In the genomic region with DNA sequence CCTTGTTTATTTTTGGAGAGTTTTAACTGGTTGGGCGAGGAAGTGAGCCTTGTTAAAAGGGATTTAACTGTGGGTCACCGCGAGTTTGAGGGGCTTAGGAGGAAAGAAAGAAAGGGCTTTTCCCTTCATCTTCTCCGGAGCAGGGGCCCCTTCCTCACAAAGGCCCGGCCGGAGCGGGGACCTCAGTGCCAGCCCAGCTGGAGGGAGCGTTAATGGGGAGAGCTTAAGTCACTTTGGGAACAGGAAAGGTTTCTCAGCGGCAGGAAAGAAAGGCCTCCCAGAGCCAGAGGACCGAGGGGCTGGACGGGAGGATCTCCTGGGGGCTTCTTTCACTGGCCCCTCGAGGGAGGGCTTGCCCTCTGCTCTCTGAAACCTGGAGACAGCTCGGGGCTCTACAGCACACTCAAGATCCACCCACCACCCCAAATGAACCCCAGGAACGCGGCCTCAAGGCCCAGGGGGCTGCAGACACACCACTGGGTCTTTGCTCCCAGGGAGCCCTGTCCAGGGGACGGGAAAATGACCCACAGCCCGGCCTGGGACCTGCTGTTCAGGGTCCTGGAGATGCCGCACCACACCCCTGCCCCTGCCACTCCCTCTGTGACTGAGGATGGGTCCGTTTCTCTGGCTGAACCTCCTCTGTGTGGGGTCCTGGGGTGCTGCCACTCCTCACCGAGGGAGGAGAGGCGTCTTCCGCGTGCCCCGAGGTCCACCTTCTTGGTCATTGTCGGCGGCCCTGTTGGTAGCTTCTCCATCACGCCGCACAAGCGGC, we compare ENCODE assay signal across 19 cellular contexts.
A peak's percentile ranks its signal among the peaks of the same experiment; 100 is the strongest.
DNase-seq lines count a peak whose midpoint lies in the region; ATAC-seq and TF ChIP-seq lines count a peak whose summit lies in the region.
"Had no signal": no experiment of that assay in that cellular context is flagged by ENCODE, and none has a peak within 500 bp of the region (broad histone marks: within the 10 kb centered on the region; RNA-seq: fewer than 3 reads in every experiment).

No MANE protein-coding gene starts in this region.

- H3K9me3 ChIP-seq in suprapubic skin = no peaks in the 10 kb centered on the region
- H3K9me3 ChIP-seq: prostate gland had no signal

- H3K4me1 ChIP-seq in suprapubic skin = peaks cover 7% of the 10 kb centered on the region

- H3K27ac ChIP-seq in coronary artery (no peak overlapping the region), suprapubic skin (no peak overlapping the region), caudate nucleus (ENCODE audit: low read depth, low read length) (no peak overlapping the region)
- H3K27ac ChIP-seq: 22Rv1, prostate gland had no signal

- TF ChIP-seq CTCF in coronary artery (IDR thresholded peaks at IDR 0.05) = no peak
- TF ChIP-seq CTCF in suprapubic skin (IDR thresholded peaks at IDR 0.05) = no peak

- no peak overlapping the region for H3K27ac Mint-ChIP-seq in naive thymus-derived CD8-positive, alpha-beta T cell
- H3K27ac Mint-ChIP-seq in activated CD4-positive, alpha-beta memory T cell treated with anti-CD3 and anti-CD28 coated beads for 36 hours = no peak overlapping the region
- H3K27ac Mint-ChIP-seq: HFFc6; naive thymus-derived CD4-positive, alpha-beta T cell; stimulated activated naive CD8-positive, alpha-beta T cell treated with anti-CD3 and anti-CD28 coated beads, Interleukin-15, amount 100 ng/mL, for 72 hours had no signal

- H3K27me3 ChIP-seq in suprapubic skin = peaks cover 7% of the 10 kb centered on the region

- POLR2A ChIA-PET in naive thymus-derived CD8-positive, alpha-beta T cell (lab: Charles Lee) = no interaction called here
- POLR2A ChIA-PET in activated CD4-positive, alpha-beta memory T cell treated with anti-CD3 and anti-CD28 coated beads for 36 hours (lab: Charles Lee) = no interaction called here

- H3K4me1 Mint-ChIP-seq in naive thymus-derived CD8-positive, alpha-beta T cell = peaks cover 0 to 5% (median 0%) of the 10 kb centered on the region in 4 donors
- no peaks in the 10 kb centered on the region for H3K4me1 Mint-ChIP-seq in activated CD4-positive, alpha-beta memory T cell treated with anti-CD3 and anti-CD28 coated beads for 36 hours (ENCODE audit: low read depth)
- H3K4me1 Mint-ChIP-seq: naive thymus-derived CD4-positive, alpha-beta T cell; stimulated activated naive CD8-positive, alpha-beta T cell treated with anti-CD3 and anti-CD28 coated beads, Interleukin-15, amount 100 ng/mL, for 72 hours had no signal

- DNase-seq in DMS 273 (lab: John Stamatoyannopoulos, UW; ENCODE audit: unreplicated experiment) (peak; percentile 16), DMS 273 treated with DMSO at 0.1 percent for 48 hours (lab: John Stamatoyannopoulos, UW) (no peak), coronary artery (ENCODE audit: low spot score) (peak; percentile 60), mesenteric fat pad (ENCODE audit: low spot score) (peak; percentile 73), suprapubic skin (ENCODE audit: low spot score in 2 of 2) (peak; percentile 44 to 63), caudate nucleus (lab: John Stamatoyannopoulos, UW) (no peak)
- no peak for DNase-seq in naive thymus-derived CD8-positive, alpha-beta T cell
- no peak for DNase-seq in activated CD4-positive, alpha-beta memory T cell treated with anti-CD3 and anti-CD28 coated beads for 36 hours
- DNase-seq: activated CD4-positive, alpha-beta T cell treated with anti-CD3 and anti-CD28 coated beads, Interleukin-2, amount 50 U/mL, for 1 hour; activated naive CD4-positive, alpha-beta T cell treated with Interleukin-2 at 50 U/mL for 16 hours; COR-L47; foreskin melanocyte; HFFc6; naive thymus-derived CD4-positive, alpha-beta T cell; small intestine; stimulated activated CD4-positive, alpha-beta T cell treated with anti-CD3 and anti-CD28 coated beads, Interleukin-2, amount 100 ng/mL, for 48 hours; stimulated activated naive CD8-positive, alpha-beta T cell treated with anti-CD3 and anti-CD28 coated beads, Interleukin-15, amount 100 ng/mL, for 72 hours had no signal

- CTCF ChIA-PET in activated CD4-positive, alpha-beta memory T cell treated with anti-CD3 and anti-CD28 coated beads for 36 hours (lab: Charles Lee) = no interaction called here

- H3K4me3 ChIP-seq in coronary artery = no peak overlapping the region
- no peak overlapping the region for H3K4me3 ChIP-seq in suprapubic skin
- H3K4me3 ChIP-seq: prostate gland had no signal

- no peak overlapping the region for H3K4me3 Mint-ChIP-seq in naive thymus-derived CD8-positive, alpha-beta T cell
- no peak overlapping the region for H3K4me3 Mint-ChIP-seq in activated CD4-positive, alpha-beta memory T cell treated with anti-CD3 and anti-CD28 coated beads for 36 hours
- H3K4me3 Mint-ChIP-seq: HFFc6; naive thymus-derived CD4-positive, alpha-beta T cell; stimulated activated naive CD8-positive, alpha-beta T cell treated with anti-CD3 and anti-CD28 coated beads, Interleukin-15, amount 100 ng/mL, for 72 hours had no signal

- no peak for TF ChIP-seq POLR2A in suprapubic skin (IDR thresholded peaks at IDR 0.05)

- peaks cover 0 to 14% (median 0%) of the 10 kb centered on the region in 9 donors for H3K9me3 Mint-ChIP-seq in naive thymus-derived CD8-positive, alpha-beta T cell
- H3K9me3 Mint-ChIP-seq in activated CD4-positive, alpha-beta memory T cell treated with anti-CD3 and anti-CD28 coated beads for 36 hours = no peaks in the 10 kb centered on the region
- H3K9me3 Mint-ChIP-seq: stimulated activated naive CD8-positive, alpha-beta T cell treated with anti-CD3 and anti-CD28 coated beads, Interleukin-15, amount 100 ng/mL, for 72 hours had no signal

- H3K36me3 ChIP-seq in suprapubic skin = no peaks in the 10 kb centered on the region
- H3K36me3 ChIP-seq: prostate gland had no signal

- TF ChIP-seq EP300 in suprapubic skin (IDR thresholded peaks at IDR 0.05) = no peak

- H3K36me3 Mint-ChIP-seq in naive thymus-derived CD8-positive, alpha-beta T cell = no peaks in the 10 kb centered on the region
- no peaks in the 10 kb centered on the region for H3K36me3 Mint-ChIP-seq in activated CD4-positive, alpha-beta memory T cell treated with anti-CD3 and anti-CD28 coated beads for 36 hours

- peaks cover 0 to 14% (median 4%) of the 10 kb centered on the region in 5 donors for H3K27me3 Mint-ChIP-seq in naive thymus-derived CD8-positive, alpha-beta T cell
- peaks cover under 1% of the 10 kb centered on the region for H3K27me3 Mint-ChIP-seq in activated CD4-positive, alpha-beta memory T cell treated with anti-CD3 and anti-CD28 coated beads for 36 hours

- no peak for ATAC-seq in naive thymus-derived CD8-positive, alpha-beta T cell
- ATAC-seq: naive thymus-derived CD4-positive, alpha-beta T cell; stimulated activated naive CD8-positive, alpha-beta T cell treated with anti-CD3 and anti-CD28 coated beads, Interleukin-15, amount 100 ng/mL, for 72 hours had no signal

- intact Hi-C loops in activated CD4-positive, alpha-beta memory T cell treated with anti-CD3 and anti-CD28 coated beads for 36 hours (cut with micrococcal nuclease) = no loop called here

- 68% methylated on average over 20 of the region's 29 CpGs for WGBS in suprapubic skin

Comparison
In these comparisons a context has a peak if more than half of its experiments do, and no peak if none do; other contexts are left out.
1. DNase-seq: peak in DMS 273 (single experiment), coronary artery (single experiment), mesenteric fat pad (single experiment) and suprapubic skin (2 of 2); none in DMS 273 treated with DMSO at 0.1 percent for 48 hours (single experiment), naive thymus-derived CD8-positive, alpha-beta T cell (0 of 10), activated CD4-positive, alpha-beta memory T cell treated with anti-CD3 and anti-CD28 coated beads for 36 hours (single experiment) and caudate nucleus (0 of 61).